Comparison of ENCODE assay signal across 8 cellular contexts in genomic region chr2:24793752-24794477, GRCh38. TPM values are rescaled to one million over a fixed set of nuclear protein-coding genes. Genes with fewer than 3 reads are reported as not detected.
A peak's percentile ranks its signal among the peaks of the same experiment; 100 is the strongest.
DNase-seq lines count a peak whose midpoint lies in the region; ATAC-seq and TF ChIP-seq lines count a peak whose summit lies in the region.

No MANE protein-coding gene starts in this region.

- TF ChIP-seq CTCF in HFFc6 (IDR thresholded peaks at IDR 0.05) (no peak), endodermal cell (conservative IDR thresholded peaks at IDR 0.05) (no peak), nephron (IDR thresholded peaks at IDR 0.05; ENCODE audit: unreplicated experiment in 3 of 3) (no peak)

- no peaks in the 10 kb centered on the region for H3K27me3 ChIP-seq in SJCRH30
- no peaks in the 10 kb centered on the region for H3K27me3 ChIP-seq in endodermal cell (ENCODE audit: control insufficient read depth, insufficient read depth, low read length, poor library complexity, severe bottlenecking)

- peaks cover 3% of the 10 kb centered on the region for H3K27me3 Mint-ChIP-seq in HFFc6 (ENCODE audit: insufficient read depth)
- H3K27me3 Mint-ChIP-seq in endodermal cell (ENCODE audit: insufficient read depth), result no peaks in the 10 kb centered on the region
- no peaks in the 10 kb centered on the region for H3K27me3 Mint-ChIP-seq in nephron (ENCODE audit: low read depth)

- DNase-seq in D341Med (ENCODE audit: low spot score) (peak; percentile 48), HFFc6 (peak; percentile 37), SJCRH30 (peak; percentile 67 to 80), endodermal cell (no peak), OCI-M2 (lab: John Stamatoyannopoulos, UW; ENCODE audit: unreplicated experiment) (no peak), hippocampal formation (lab: John Stamatoyannopoulos, UW) (no peak)

- H3K27ac Mint-ChIP-seq in HFFc6 (peak overlapping the region; percentile 100), endodermal cell (peak overlapping the region; percentile 100), nephron (peak overlapping the region; percentile 100)

- H3K4me1 ChIP-seq in SJCRH30, result peaks cover 4% of the 10 kb centered on the region
- H3K4me1 ChIP-seq in endodermal cell (ENCODE audit: control insufficient read depth, insufficient read depth, low read length), result no peaks in the 10 kb centered on the region

- no peak for ATAC-seq in GM21515 (IDR thresholded peaks at IDR 0.05; ENCODE audit: unreplicated experiment)

- peak overlapping the region; percentile 99 for H3K27ac ChIP-seq in SJCRH30
- H3K27ac ChIP-seq in endodermal cell (ENCODE audit: low read depth, low read length), result peak overlapping the region; percentile 95

- H3K9me3 ChIP-seq in SJCRH30 (replicated peaks) (no peaks in the 10 kb centered on the region), endodermal cell (ENCODE audit: control insufficient read depth, low read length) (peaks cover 8% of the 10 kb centered on the region)

- H3K9me3 Mint-ChIP-seq in HFFc6, result no peaks in the 10 kb centered on the region
- H3K9me3 Mint-ChIP-seq in endodermal cell, result no peaks in the 10 kb centered on the region
- peaks cover 12% of the 10 kb centered on the region for H3K9me3 Mint-ChIP-seq in nephron

- H3K36me3 ChIP-seq in SJCRH30 (peaks cover 44% of the 10 kb centered on the region), endodermal cell (ENCODE audit: control insufficient read depth, insufficient read depth, low read length) (peaks cover 36% of the 10 kb centered on the region)

- WGBS in endodermal cell (ENCODE audit: insufficient coverage in 1 of 2, insufficient read length in 1 of 2), 2 experiments, result 0 to 2% methylated on average over 9 to 16 of the region's 16 CpGs

- H3K4me3 ChIP-seq in SJCRH30 (peak overlapping the region; percentile 97), endodermal cell (ENCODE audit: low read length) (peak overlapping the region; percentile 93)

- H3K4me3 Mint-ChIP-seq in HFFc6, result peak overlapping the region; percentile 99
- H3K4me3 Mint-ChIP-seq in endodermal cell, result peak overlapping the region; percentile 97
- H3K4me3 Mint-ChIP-seq in nephron, result peak overlapping the region; percentile 97 to 100 (median 97)

- H3K4me1 Mint-ChIP-seq in HFFc6 (ENCODE audit: low read depth) (peaks cover 50% of the 10 kb centered on the region), endodermal cell (peaks cover 31% of the 10 kb centered on the region), nephron (peaks cover 26% of the 10 kb centered on the region)

- H3K36me3 Mint-ChIP-seq in HFFc6 (ENCODE audit: low read depth), result peaks cover 32% of the 10 kb centered on the region
- H3K36me3 Mint-ChIP-seq in endodermal cell (ENCODE audit: low read depth), result peaks cover 37% of the 10 kb centered on the region
- peaks cover 38% of the 10 kb centered on the region for H3K36me3 Mint-ChIP-seq in nephron (ENCODE audit: low read depth)

- peak overlapping the region; percentile 87 for H3K9ac ChIP-seq in endodermal cell (ENCODE audit: extremely low read depth, low read length, poor library complexity, severe bottlenecking)

RNA-seq across cellular contexts. Expression of gene CENPO, which starts 0.7 kb away (rescaled TPM):
- 10 to 100 TPM; 19.1 to 28.7 (median 24.7) TPM for total RNA-seq in HFFc6 (2021; fragmentation: NEBNext Ultra II Directional; extraction: Animal tissue kit (Norgen Biotek cat#: 25700))
- 105 and 129 TPM in 2 replicates for total RNA-seq in SJCRH30 (2014; rRNA removed; shearing (Covaris generic))
- 10 to 100 TPM; 27.3 to 40.3 TPM for total RNA-seq in endodermal cell
- 42.5 TPM for polyA plus RNA-seq in endodermal cell (2013, experiment 1 of 2)
- 38.4 TPM for polyA plus RNA-seq in endodermal cell (2013, experiment 2 of 2)

RNA-seq across cellular contexts. Expression of gene PTRHD1, which starts 0.7 kb away (rescaled TPM):
- total RNA-seq in HFFc6 (2021; fragmentation: NEBNext Ultra II Directional; extraction: Animal tissue kit (Norgen Biotek cat#: 25700)), result 10 to 100 TPM; 29.4 to 44.4 (median 35.0) TPM
- 56.3 and 56.9 TPM in 2 replicates for total RNA-seq in SJCRH30 (2014; rRNA removed; shearing (Covaris generic))
- total RNA-seq in endodermal cell, result 10 to 100 TPM; 37.2 to 38.2 TPM
- polyA plus RNA-seq in endodermal cell (2013, experiment 1 of 2), result 40.6 TPM
- 35.9 TPM for polyA plus RNA-seq in endodermal cell (2013, experiment 2 of 2)

Comparison
In these comparisons a context has a peak if more than half of its experiments do, and no peak if none do; other contexts are left out.
1. DNase-seq: peak in D341Med (single experiment), HFFc6 (single experiment) and SJCRH30 (2 of 2); none in endodermal cell (single experiment), OCI-M2 (single experiment) and hippocampal formation (0 of 2).
2. Peak in every context shown above with its lines, with median percentiles within 50 percentile points of each other: H3K27ac Mint-ChIP-seq and H3K4me3 Mint-ChIP-seq.